Comparison of ENCODE assay signal across 8 cellular contexts in genomic region chrX:48918303-48918643, GRCh38. TPM values are rescaled to one million over a fixed set of nuclear protein-coding genes. Genes with fewer than 3 reads are reported as not detected.
DNase-seq lines count a peak whose midpoint lies in the region; ATAC-seq and TF ChIP-seq lines count a peak whose summit lies in the region.

No MANE protein-coding gene starts in this region.

- H3K9ac ChIP-seq in HUES48 (ENCODE audit: low read depth, low read length): peak overlapping the region; percentile 75
- H3K9ac ChIP-seq in mammary epithelial cell (ENCODE audit: insufficient read depth, low read length): peak overlapping the region; percentile 74

- H3K9me3 ChIP-seq in A673 (ENCODE audit: low read depth, low read length, poor library complexity, severe bottlenecking): no peaks in the 10 kb centered on the region
- peaks cover 18% of the 10 kb centered on the region for H3K9me3 ChIP-seq in HUES48 (ENCODE audit: control insufficient read depth, insufficient read depth, low read length)
- H3K9me3 ChIP-seq in mammary epithelial cell (replicated peaks; ENCODE audit: insufficient read depth, low read length): no peaks in the 10 kb centered on the region
- H3K9me3 ChIP-seq in mucosa of descending colon: no peaks in the 10 kb centered on the region

- DNase-seq in A673 (ENCODE audit: low spot score) (no peak), mammary epithelial cell (no peak), mucosa of descending colon (peak in 1 of 3 donors; percentile 59), COR-L47 (lab: John Stamatoyannopoulos, UW) (no peak), GDM1 (lab: John Stamatoyannopoulos, UW) (no peak), NCI-H128 (lab: John Stamatoyannopoulos, UW; ENCODE audit: unreplicated experiment) (no peak), HPDE6-E6E7 (ENCODE audit: extremely low spot score) (no peak)

- TF ChIP-seq CTCF in A673 (conservative IDR thresholded peaks at IDR 0.05; ENCODE audit: low read depth, low read length): no peak
- no peak for TF ChIP-seq CTCF in mammary epithelial cell (conservative IDR thresholded peaks at IDR 0.05 in 1 of 2, IDR thresholded peaks at IDR 0.05 in 1 of 2; ENCODE audit: extremely low read depth in 1 of 2, insufficient read depth in 1 of 2, low read depth in 1 of 2, low read length in 2 of 2)
- TF ChIP-seq CTCF in mucosa of descending colon (IDR thresholded peaks at IDR 0.05): no peak

- peaks cover 24% of the 10 kb centered on the region for H3K79me2 ChIP-seq in mammary epithelial cell (ENCODE audit: insufficient read depth, low read length)

- H2AFZ ChIP-seq in mammary epithelial cell (ENCODE audit: low read depth, low read length): peak overlapping the region; percentile 45

- H3K4me1 ChIP-seq in A673 (ENCODE audit: insufficient read depth, low read length, poor library complexity, severe bottlenecking) (peaks cover 4% of the 10 kb centered on the region), HUES48 (ENCODE audit: control insufficient read depth, insufficient read depth, low read length) (peaks cover 21% of the 10 kb centered on the region), mammary epithelial cell (ENCODE audit: insufficient read depth, low read length) (peaks cover 5% of the 10 kb centered on the region), mucosa of descending colon (ENCODE audit: low read depth) (no peaks in the 10 kb centered on the region)

- in situ Hi-C loops in mammary epithelial cell (cut with MboI; ENCODE audit: low sequenced_read_pairs in 2 of 2): loop anchor here in 1 of 2 donors (10.0 kb wide), 1 partner anchor 153 kb away; the partner anchor contains the start of gene GLOD5

- peak overlapping the region; percentile 75 for H3K4me2 ChIP-seq in mammary epithelial cell (ENCODE audit: insufficient read depth, low read depth, low read length)

- H3K27me3 ChIP-seq in A673 (replicated peaks; ENCODE audit: insufficient read depth, low read depth, low read length, poor library complexity) (no peaks in the 10 kb centered on the region), HUES48 (ENCODE audit: control insufficient read depth, insufficient read depth, low read length) (no peaks in the 10 kb centered on the region), mammary epithelial cell (ENCODE audit: insufficient read depth, low read length) (no peaks in the 10 kb centered on the region)

- no peak for ATAC-seq in mucosa of descending colon

- POLR2A ChIA-PET in A673 (lab: Charles Lee; ENCODE audit: low non-redundant PET): no interaction called here

- dilution Hi-C loops in mammary epithelial cell (cut with HindIII; ENCODE audit: low sequenced_read_pairs): no loop called here

- BruUV-seq in A673 (replicated peaks; lab: Mats Ljungman, UMichigan): no TSS peak
- BruUV-seq in mammary epithelial cell (replicated peaks; lab: Mats Ljungman, UMichigan): no TSS peak

- peak overlapping the region; percentile 81 for H3K27ac ChIP-seq in A673 (ENCODE audit: low read depth, low read length, poor library complexity, severe bottlenecking)
- H3K27ac ChIP-seq in HUES48 (ENCODE audit: low read depth, low read length): peak overlapping the region; percentile 84
- H3K27ac ChIP-seq in mammary epithelial cell (ENCODE audit: insufficient read depth, low read depth, low read length): peak overlapping the region; percentile 56

- peak overlapping the region; percentile 69 for H3K4me3 ChIP-seq in A673 (ENCODE audit: low read depth, low read length, poor library complexity, severe bottlenecking)
- peak overlapping the region; percentile 84 for H3K4me3 ChIP-seq in HUES48 (ENCODE audit: low read depth, low read length)
- H3K4me3 ChIP-seq in mammary epithelial cell (replicated peaks in 1 of 3; ENCODE audit: insufficient read depth in 1 of 3, low read depth in 2 of 3, low read length in 3 of 3): peak overlapping the region; percentile 60 to 70 (median 66)
- H3K4me3 ChIP-seq in mucosa of descending colon: peak overlapping the region; percentile 38

- intact Hi-C loops in A673 (cut with micrococcal nuclease; ENCODE audit: unreplicated experiment) (loop anchor here (5.0 kb wide), 1 partner anchor 321 kb away; the partner anchor contains the start of gene WDR13), mammary epithelial cell (cut with micrococcal nuclease) (loop anchor here (5.0 kb wide), 1 partner anchor 34 kb away; no protein-coding TSS in a partner anchor), mucosa of descending colon (cut with DNase I, micrococcal nuclease) (no loop called here)

- no peaks in the 10 kb centered on the region for H4K20me1 ChIP-seq in mammary epithelial cell (ENCODE audit: insufficient read depth, low read length)

- peaks cover 8% of the 10 kb centered on the region for H3K36me3 ChIP-seq in A673 (ENCODE audit: insufficient read depth, low read length, poor library complexity, severe bottlenecking)
- H3K36me3 ChIP-seq in HUES48 (ENCODE audit: control insufficient read depth, insufficient read depth, low read length): peaks cover 35% of the 10 kb centered on the region
- peaks cover 4% of the 10 kb centered on the region for H3K36me3 ChIP-seq in mammary epithelial cell (ENCODE audit: insufficient read depth, low read length)
- H3K36me3 ChIP-seq in mucosa of descending colon (ENCODE audit: low read depth): no peaks in the 10 kb centered on the region

- CTCF ChIA-PET in A673 (lab: Charles Lee): no interaction called here
- CTCF ChIA-PET in mammary epithelial cell (lab: Charles Lee; ENCODE audit: low non-redundant PET): no interaction called here

- WGBS in mammary epithelial cell (ENCODE audit: low coverage, missing lambda C conversion rate): 18% methylated on average over 10 of the region's 23 CpGs

RNA-seq across cellular contexts. Expression of gene PIM2, which starts 0.6 kb away (rescaled TPM):
- total RNA-seq in A673 (2021): 14.9 and 19.9 TPM in 2 replicates
- total RNA-seq in mammary epithelial cell: 10 to 100 TPM in 1 of 2 donors, 1 to 10 TPM in 1; 9.9 to 10.3 TPM
- 14.5 TPM for polyA plus RNA-seq in mammary epithelial cell
- 25.1 TPM for polyA minus RNA-seq in mammary epithelial cell
- 10 to 100 TPM; 10.5 to 30.0 (median 20.5) TPM for total RNA-seq in mucosa of descending colon

RNA-seq across cellular contexts. Expression of gene SLC35A2, which starts 6.8 kb away (rescaled TPM):
- total RNA-seq in A673 (2021) (21.7 and 30.4 TPM in 2 replicates), mammary epithelial cell (10 to 100 TPM; 26.2 to 39.9 TPM), mucosa of descending colon (10 to 100 TPM; 26.4 to 62.1 (median 52.2) TPM)
- polyA plus RNA-seq in mammary epithelial cell: 34.0 TPM
- polyA minus RNA-seq in mammary epithelial cell: 55.4 TPM

RNA-seq across cellular contexts. Expression of gene PQBP1, which starts 20.5 kb away (rescaled TPM):
- 113 and 133 TPM in 2 replicates for total RNA-seq in A673 (2021)
- total RNA-seq in mammary epithelial cell: 10 to 100 TPM; 31.2 to 69.5 TPM
- 78.3 TPM for polyA plus RNA-seq in mammary epithelial cell
- polyA minus RNA-seq in mammary epithelial cell: 79.9 TPM
- total RNA-seq in mucosa of descending colon: 10 to 100 TPM; 55.5 to 88.8 (median 69.6) TPM

RNA-seq across cellular contexts. Expression of gene TIMM17B, which starts 20.7 kb away (rescaled TPM):
- total RNA-seq in A673 (2021): 60.8 and 72.4 TPM in 2 replicates
- 10 to 100 TPM; 28.0 to 53.2 TPM for total RNA-seq in mammary epithelial cell
- 55.5 TPM for polyA plus RNA-seq in mammary epithelial cell
- 39.2 TPM for polyA minus RNA-seq in mammary epithelial cell
- total RNA-seq in mucosa of descending colon: 10 to 100 TPM; 43.4 to 49.0 (median 46.0) TPM

RNA-seq across cellular contexts. Expression of gene OTUD5, which starts 39.1 kb away (rescaled TPM):
- total RNA-seq in A673 (2021): 58.0 and 67.5 TPM in 2 replicates
- 10 to 100 TPM; 24.2 to 40.6 TPM for total RNA-seq in mammary epithelial cell
- polyA plus RNA-seq in mammary epithelial cell: 38.5 TPM
- polyA minus RNA-seq in mammary epithelial cell: 67.7 TPM
- total RNA-seq in mucosa of descending colon: 10 to 100 TPM; 43.6 to 56.5 (median 52.5) TPM

Comparison
In these comparisons a context has a peak if more than half of its experiments do, and no peak if none do; other contexts are left out.
1. intact Hi-C loops: an anchor here in A673 (5.0 kb wide) and mammary epithelial cell (5.0 kb wide); none called in mucosa of descending colon.